In genomic region chr14:100717371-100717770, GRCh38 we compare ENCODE assay signal across 20 cellular contexts. TPM values are rescaled to one million over a fixed set of nuclear protein-coding genes. Genes with fewer than 3 reads are reported as not detected.
"Had no signal": no experiment of that assay in that cellular context is flagged by ENCODE, and none has a peak within 500 bp of the region (broad histone marks: within the 10 kb centered on the region; RNA-seq: fewer than 3 reads in every experiment).

No MANE protein-coding gene starts in this region.

- H3K36me3 ChIP-seq: brain microvascular endothelial cell, lower lobe of right lung, spleen, thyroid gland had no signal

- H3K27ac ChIP-seq: brain microvascular endothelial cell, dorsolateral prefrontal cortex, epithelial cell of prostate, lower lobe of right lung, spleen, thyroid gland had no signal

- ATAC-seq: activated naive CD8-positive, alpha-beta T cell treated with anti-CD3 and anti-CD28 coated beads, Interleukin-2, amount 50 U/mL, for 24 hours; left colon; lower lobe of right lung; natural killer cell had no signal

- H3K4me3 ChIP-seq: dorsolateral prefrontal cortex, lower lobe of right lung, spleen, thyroid gland had no signal

- DNase-seq: activated CD4-positive, alpha-beta T cell treated with anti-CD3 and anti-CD28 coated beads, Interleukin-2, amount 10 ng/mL, durations not matched to agents 7 days and 5 days; activated CD8-positive, alpha-beta memory T cell treated with anti-CD3 and anti-CD28 coated beads, Interleukin-2, amount 50 U/mL, for 48 hours; activated effector memory CD4-positive, alpha-beta T cell treated with Interleukin-2 at 50 U/mL for 16 hours; activated naive CD4-positive, alpha-beta T cell treated with anti-CD3 and anti-CD28 coated beads, Interleukin-2, amount 10 ng/mL, durations not matched to agents 7 days and 5 days; activated naive CD8-positive, alpha-beta T cell treated with anti-CD3 and anti-CD28 coated beads, Interleukin-2, amount 50 U/mL, for 24 hours; activated T-cell treated with anti-CD3 and anti-CD28 coated beads, Interleukin-2, amount 50 U/mL, for 48 hours; anterior cingulate cortex; brain microvascular endothelial cell; central memory CD4-positive, alpha-beta T cell; dorsolateral prefrontal cortex; foreskin fibroblast; left colon; lower lobe of right lung; natural killer cell; nucleus accumbens; spleen; stimulated activated naive CD4-positive, alpha-beta T cell; thyroid gland had no signal

- H3K27me3 ChIP-seq: thyroid gland had no signal

- H3K9me3 ChIP-seq: lower lobe of right lung, thyroid gland had no signal

- H3K4me1 ChIP-seq: lower lobe of right lung, thyroid gland had no signal

RNA-seq across cellular contexts. Expression of gene DLK1, which starts 9.3 kb away (rescaled TPM):
- total RNA-seq: activated CD4-positive, alpha-beta T cell treated with anti-CD3 and anti-CD28 coated beads, Interleukin-2, amount 10 ng/mL, durations not matched to agents 7 days and 5 days; left colon; lower lobe of right lung; mesenteric fat pad; natural killer cell had no signal
- polyA plus RNA-seq: spleen had no signal
